17 cellular contexts compared by ENCODE assay signal in the genomic region with DNA sequence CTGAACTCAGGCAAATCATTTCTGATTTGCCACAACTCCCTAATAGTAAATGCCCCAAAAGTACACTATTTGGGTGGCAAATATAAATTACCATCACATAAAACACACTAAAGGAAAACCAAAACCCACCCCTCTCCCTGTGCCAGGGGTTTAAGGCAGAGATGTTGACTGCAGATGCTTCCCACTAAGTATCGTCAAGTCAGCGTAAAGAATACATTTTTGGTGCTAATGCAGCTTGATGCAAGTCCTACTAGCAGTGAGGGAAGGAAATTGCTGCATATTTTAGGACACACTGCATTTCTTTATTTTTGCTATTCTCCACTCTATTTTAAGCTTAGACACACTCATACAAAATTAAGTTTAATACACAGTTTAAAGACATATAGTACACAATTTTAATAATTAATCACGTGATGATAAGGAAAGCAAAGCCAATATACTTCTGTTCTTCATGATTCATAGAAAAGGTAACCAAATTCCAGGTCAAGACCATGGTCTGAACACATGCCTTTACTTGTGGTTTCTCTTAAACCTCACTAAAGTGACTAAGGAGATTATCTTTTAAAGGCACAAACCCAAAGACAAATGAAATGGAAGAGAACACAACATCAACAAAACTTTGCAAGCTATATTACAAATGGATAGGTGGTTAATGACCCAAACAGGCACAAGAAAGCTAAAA.
A peak's percentile ranks its signal among the peaks of the same experiment; 100 is the strongest.
DNase-seq lines count a peak whose midpoint lies in the region; ATAC-seq, FAIRE-seq and TF ChIP-seq lines count a peak whose summit lies in the region.
"Had no signal": no experiment of that assay in that cellular context is flagged by ENCODE, and none has a peak within 500 bp of the region (broad histone marks: within the 10 kb centered on the region; RNA-seq: fewer than 3 reads in every experiment).

No MANE protein-coding gene starts in this region.

- no peak overlapping the region for H2BK120ac ChIP-seq in H1 (replicated peaks; ENCODE audit: low read depth, low read length)

- no peak overlapping the region for H2AFZ ChIP-seq in H1 (ENCODE audit: low read length)

- no peaks in the 10 kb centered on the region for H3K4me1 Mint-ChIP-seq in activated CD4-positive, alpha-beta T cell treated with anti-CD3 and anti-CD28 coated beads, Interleukin-2, amount 10 ng/mL, durations not matched to agents 7 days and 5 days
- H3K4me1 Mint-ChIP-seq: CD4-positive, alpha-beta memory T cell had no signal

- no peak overlapping the region for H3K9ac ChIP-seq in H1 (replicated peaks in 1 of 4; ENCODE audit: extremely low read depth in 1 of 4, low read depth in 3 of 4, low read length in 3 of 4)

- H3K56ac ChIP-seq in H1 (replicated peaks; ENCODE audit: insufficient read length, low read depth, low read length) = no peak overlapping the region

- ATAC-seq in HG03565 (IDR thresholded peaks at IDR 0.05; ENCODE audit: unreplicated experiment) = no peak

- H3K4me3 Mint-ChIP-seq in activated CD4-positive, alpha-beta T cell treated with anti-CD3 and anti-CD28 coated beads, Interleukin-2, amount 10 ng/mL, durations not matched to agents 7 days and 5 days = no peak overlapping the region
- H3K4me3 Mint-ChIP-seq: CD4-positive, alpha-beta memory T cell had no signal

- H3K9me3 Mint-ChIP-seq in activated CD4-positive, alpha-beta T cell treated with anti-CD3 and anti-CD28 coated beads, Interleukin-2, amount 10 ng/mL, durations not matched to agents 7 days and 5 days = no peaks in the 10 kb centered on the region

- CTCF ChIA-PET in H1 (lab: Charles Lee; ENCODE audit: partially characterized antibody) = interaction anchor here (0.9 to 1.8 kb wide), 4 partner anchors 80 to 152 kb away, joined by 3 to 5 read pairs (median 3); no protein-coding TSS in a partner anchor
- CTCF ChIA-PET in activated CD4-positive, alpha-beta T cell treated with anti-CD3 and anti-CD28 coated beads, Interleukin-2, amount 10 ng/mL, durations not matched to agents 7 days and 5 days (lab: Charles Lee) = interaction anchor here (0.6 kb wide), 1 partner anchor 327 kb away, joined by 3 read pairs; no protein-coding TSS in a partner anchor

- H2BK20ac ChIP-seq in H1 (ENCODE audit: low read length) = no peak overlapping the region

- H2BK15ac ChIP-seq in H1 (ENCODE audit: low read length) = no peak overlapping the region

- H3K18ac ChIP-seq in H1 (ENCODE audit: extremely low read depth, low read length) = no peak overlapping the region

- H3K27me3 ChIP-seq in H1 (replicated peaks in 1 of 4; ENCODE audit: control insufficient read depth in 3 of 4, extremely low read depth in 1 of 4, insufficient read depth in 3 of 4, low read length in 3 of 4) = no peaks in the 10 kb centered on the region
- H3K27me3 ChIP-seq: BE2C, SJSA1 had no signal

- H3K4ac ChIP-seq in H1 (replicated peaks; ENCODE audit: insufficient read length, low read depth, low read length) = no peak overlapping the region

- FAIRE-seq in H1 (lab: Jason Lieb, UNC) = peak; percentile 52

- TF ChIP-seq RAD21 in H1 (IDR thresholded peaks at IDR 0.05 in 1 of 2, conservative IDR thresholded peaks at IDR 0.05 in 1 of 2; ENCODE audit: low read depth in 2 of 2, low read length in 2 of 2) = no peak

- TF ChIP-seq POLR2A in H1 (IDR thresholded peaks at IDR 0.05; ENCODE audit: control extremely low read depth in 1 of 2, low read depth in 2 of 2, low read length in 2 of 2) = no peak

- no peak overlapping the region for H4K91ac ChIP-seq in H1 (replicated peaks; ENCODE audit: insufficient read length, low read length)

- H3K9me3 ChIP-seq in H1 (ENCODE audit: insufficient read depth in 2 of 2, low read depth in 1 of 2, low read length in 1 of 2) = peaks cover 0 to 7% of the 10 kb centered on the region in 2 experiments; a peak in 1 of 4 replicates
- H3K9me3 ChIP-seq: BE2C had no signal

- H3K4me3 ChIP-seq in H1 (ENCODE audit: extremely low read depth in 1 of 4, insufficient read depth in 2 of 4, low read depth in 3 of 4, low read length in 4 of 4) = no peak overlapping the region
- H3K4me3 ChIP-seq: SJSA1 had no signal

- TF ChIP-seq EP300 in H1 (IDR thresholded peaks at IDR 0.05; ENCODE audit: borderline replicate concordance in 1 of 2, low read depth in 2 of 2, low read length in 2 of 2) = no peak

- H3K4me2 ChIP-seq in H1 (ENCODE audit: insufficient read depth in 1 of 2, low read depth in 2 of 2, low read length in 2 of 2) = no peak overlapping the region

- 95% methylated on average over 3 of the region's 3 CpGs; no CpG with 5 or more reads in 1 of the 2 experiments for WGBS in H1 (ENCODE audit: extremely low coverage in 1 of 2, insufficient coverage in 1 of 2, insufficient read length in 1 of 2, insufficient replicate concordance in 2 of 2, low coverage in 1 of 2, low lambda C conversion rate in 2 of 2, missing lambda C conversion rate in 1 of 2), 2 experiments

- no peak for TF ChIP-seq CTCF in H1 (IDR thresholded peaks at IDR 0.05; ENCODE audit: control extremely low read depth in 1 of 3, insufficient read depth in 1 of 3, low read depth in 1 of 3, low read length in 3 of 3)

- H3K36me3 ChIP-seq in H1 (ENCODE audit: control insufficient read depth in 2 of 4, insufficient read depth in 4 of 4, low read length in 3 of 4) = no peaks in the 10 kb centered on the region; a peak in 1 of 8 replicates
- H3K36me3 ChIP-seq: BE2C, SJSA1 had no signal

- H3K23ac ChIP-seq in H1 (ENCODE audit: insufficient read length) = no peak overlapping the region

- no peaks in the 10 kb centered on the region for H3K79me2 ChIP-seq in H1 (ENCODE audit: control insufficient read depth in 1 of 2, insufficient read depth in 2 of 2, low read length in 2 of 2)

- no peak overlapping the region for H2BK5ac ChIP-seq in H1 (ENCODE audit: low read depth, low read length)

- peak; percentile 29 for DNase-seq in H4 (ENCODE audit: low spot score)
- peak; percentile 51 for DNase-seq in OCI-M1 (lab: John Stamatoyannopoulos, UW)
- no peak for DNase-seq in H1 (ENCODE audit: low read depth in 1 of 2, low spot score in 2 of 2)
- peak; percentile 32 for DNase-seq in myocyte (ENCODE audit: low read depth)
- DNase-seq in NCI-H1417 (lab: John Stamatoyannopoulos, UW) = no peak
- DNase-seq in activated CD4-positive, alpha-beta T cell treated with anti-CD3 and anti-CD28 coated beads, Interleukin-2, amount 10 ng/mL, durations not matched to agents 7 days and 5 days = no peak
- no peak for DNase-seq in cerebellar nuclear complex (lab: John Stamatoyannopoulos, UW)
- DNase-seq: BE2C; CD4-positive, alpha-beta memory T cell; Karpas-422; NCI-H1417 treated with DMSO at 0.1 percent for 48 hours; NCI-H2081; NCI-H526 treated with DMSO at 0.1 percent for 48 hours; SW 1271 had no signal

- no peak overlapping the region for H4K5ac ChIP-seq in H1 (ENCODE audit: insufficient read length, low read depth, low read length)

- peaks cover 8% of the 10 kb centered on the region for H3K27me3 Mint-ChIP-seq in activated CD4-positive, alpha-beta T cell treated with anti-CD3 and anti-CD28 coated beads, Interleukin-2, amount 10 ng/mL, durations not matched to agents 7 days and 5 days

- H3K4me1 ChIP-seq in H1 (replicated peaks in 1 of 4; ENCODE audit: control insufficient read depth in 3 of 4, insufficient read depth in 4 of 4, low read length in 3 of 4) = no peaks in the 10 kb centered on the region
- H3K4me1 ChIP-seq: BE2C, SJSA1 had no signal

- H4K20me1 ChIP-seq in H1 (replicated peaks in 1 of 2; ENCODE audit: control insufficient read depth in 1 of 2, insufficient read depth in 2 of 2, low read length in 2 of 2) = no peaks in the 10 kb centered on the region

- no peak overlapping the region for H3K14ac ChIP-seq in H1 (ENCODE audit: insufficient read length)

- H3K27ac Mint-ChIP-seq in activated CD4-positive, alpha-beta T cell treated with anti-CD3 and anti-CD28 coated beads, Interleukin-2, amount 10 ng/mL, durations not matched to agents 7 days and 5 days = no peak overlapping the region
- H3K27ac Mint-ChIP-seq: CD4-positive, alpha-beta memory T cell had no signal

- no peak overlapping the region for H2AK5ac ChIP-seq in H1 (ENCODE audit: low read depth, low read length)

- no peaks in the 10 kb centered on the region for H3K36me3 Mint-ChIP-seq in activated CD4-positive, alpha-beta T cell treated with anti-CD3 and anti-CD28 coated beads, Interleukin-2, amount 10 ng/mL, durations not matched to agents 7 days and 5 days (ENCODE audit: low read depth)
- H3K36me3 Mint-ChIP-seq: CD4-positive, alpha-beta memory T cell had no signal

- H2BK12ac ChIP-seq in H1 (ENCODE audit: low read depth, low read length) = no peak overlapping the region

- no peak overlapping the region for H4K8ac ChIP-seq in H1 (ENCODE audit: extremely low read depth, insufficient read depth, low read length)

- no peak overlapping the region for H3K27ac ChIP-seq in H1 (ENCODE audit: low read depth, low read length)
- H3K27ac ChIP-seq: RWPE1, SJSA1 had no signal

- POLR2A ChIA-PET in H1 (lab: Charles Lee; ENCODE audit: partially characterized antibody) = no interaction called here
- POLR2A ChIA-PET in activated CD4-positive, alpha-beta T cell treated with anti-CD3 and anti-CD28 coated beads, Interleukin-2, amount 10 ng/mL, durations not matched to agents 7 days and 5 days (lab: Charles Lee) = no interaction called here

- no peaks in the 10 kb centered on the region for H3K23me2 ChIP-seq in H1 (ENCODE audit: low read depth, low read length)

- H3K79me1 ChIP-seq in H1 (ENCODE audit: low read depth, low read length) = no peaks in the 10 kb centered on the region

TF ChIP-seq in H1, 55 proteins besides CTCF, POLR2A, EP300 and RAD21:
- TF ChIP-seq MAFK (IDR thresholded peaks at IDR 0.05; ENCODE audit: low read depth, low read length) (peak; percentile 31; the same call in 1 of the 2 replicates), CBX5 (IDR thresholded peaks at IDR 0.05; ENCODE audit: low read depth, low read length) (no peak)

Comparison
In these comparisons a context has a peak if more than half of its experiments do, and no peak if none do; other contexts are left out.
1. DNase-seq: peak in H4 (single experiment), OCI-M1 (single experiment) and myocyte (single experiment); none in H1 (0 of 2), NCI-H1417 (0 of 3), activated CD4-positive, alpha-beta T cell treated with anti-CD3 and anti-CD28 coated beads, Interleukin-2, amount 10 ng/mL, durations not matched to agents 7 days and 5 days (single experiment) and cerebellar nuclear complex (0 of 2).